1 cellular context compared by ENCODE assay signal in genomic region chr2:5479265-5479928, GRCh38.
TF ChIP-seq lines count a peak whose summit lies in the region.

No MANE protein-coding gene starts in this region.

TF ChIP-seq in GM23338, 12 proteins besides CTCF, POLR2A, EP300 and RAD21 (continued from another document):
- TF ChIP-seq ZNF462 (CRISPR knock-in tag; IDR thresholded peaks at IDR 0.05) (no peak), ZNF331 (CRISPR knock-in tag; IDR thresholded peaks at IDR 0.05; ENCODE audit: low read depth) (no peak), POLR2AphosphoS5 (IDR thresholded peaks at IDR 0.05; ENCODE audit: low read depth) (no peak)
